11 cellular contexts compared by ENCODE assay signal in genomic region chr2:69438580-69438979, GRCh38. TPM values are rescaled to one million over a fixed set of nuclear protein-coding genes. Genes with fewer than 3 reads are reported as not detected.
DNase-seq lines count a peak whose midpoint lies in the region; ATAC-seq lines count a peak whose summit lies in the region.
"Had no signal": no experiment of that assay in that cellular context is flagged by ENCODE, and none has a peak within 500 bp of the region (broad histone marks: within the 10 kb centered on the region; RNA-seq: fewer than 3 reads in every experiment).

No MANE protein-coding gene starts in this region.

- H3K4me2 ChIP-seq in mesenchymal stem cell (ENCODE audit: low read length, poor library complexity, severe bottlenecking) = no peak overlapping the region

- CTCF ChIA-PET in activated CD8-positive, alpha-beta memory T cell treated with anti-CD3 and anti-CD28 coated beads, Interleukin-2, amount 10 ng/mL, durations not matched to agents 7 days and 5 days (lab: Charles Lee) = interaction anchor here (1.4 to 2.2 kb wide), 3 partner anchors 53 to 175 kb away, joined by 3 to 8 read pairs (median 8); no protein-coding TSS in a partner anchor

- no peaks in the 10 kb centered on the region for H3K27me3 ChIP-seq in mesenchymal stem cell (ENCODE audit: control insufficient read depth in 1 of 2, insufficient read depth in 1 of 2, low read length in 2 of 2)

- H4K91ac ChIP-seq in mesenchymal stem cell (ENCODE audit: low read length) = no peak overlapping the region

- no peaks in the 10 kb centered on the region for H3K9me3 ChIP-seq in mesenchymal stem cell (ENCODE audit: control insufficient read depth, low read length)

- no peak overlapping the region for H2BK120ac ChIP-seq in mesenchymal stem cell (ENCODE audit: low read depth, low read length)

- H2AK5ac ChIP-seq in mesenchymal stem cell (ENCODE audit: low read length, severe bottlenecking) = peak overlapping the region; percentile 7

- H3K14ac ChIP-seq in mesenchymal stem cell (ENCODE audit: low read length in 2 of 2) = no peak overlapping the region

- no peak overlapping the region for H3K23ac ChIP-seq in mesenchymal stem cell (ENCODE audit: low read length in 2 of 2)

- ATAC-seq in activated CD8-positive, alpha-beta memory T cell treated with anti-CD3 and anti-CD28 coated beads, Interleukin-2, amount 10 ng/mL, durations not matched to agents 7 days and 5 days = no peak
- no peak for ATAC-seq in HG02759 (IDR thresholded peaks at IDR 0.05; ENCODE audit: unreplicated experiment)
- ATAC-seq in HG03521 (IDR thresholded peaks at IDR 0.05; ENCODE audit: unreplicated experiment) = no peak

- H3K4me1 Mint-ChIP-seq in activated CD8-positive, alpha-beta memory T cell treated with anti-CD3 and anti-CD28 coated beads, Interleukin-2, amount 10 ng/mL, durations not matched to agents 7 days and 5 days = peaks cover 24% of the 10 kb centered on the region
- H3K4me1 Mint-ChIP-seq in activated naive CD8-positive, alpha-beta T cell treated with anti-CD3 and anti-CD28 coated beads for 36 hours = peaks cover 27% of the 10 kb centered on the region

- WGBS in mesenchymal stem cell = 100% methylated on average over 6 of the region's 6 CpGs

- H3K18ac ChIP-seq in mesenchymal stem cell (ENCODE audit: low read depth in 1 of 2, low read length in 2 of 2) = no peak overlapping the region

- H3K9ac ChIP-seq in mesenchymal stem cell (ENCODE audit: low read length) = peak overlapping the region; percentile 95

- no peak overlapping the region for H3K4me3 Mint-ChIP-seq in activated CD8-positive, alpha-beta memory T cell treated with anti-CD3 and anti-CD28 coated beads, Interleukin-2, amount 10 ng/mL, durations not matched to agents 7 days and 5 days
- no peak overlapping the region for H3K4me3 Mint-ChIP-seq in activated naive CD8-positive, alpha-beta T cell treated with anti-CD3 and anti-CD28 coated beads for 36 hours

- no peak overlapping the region for H2AFZ ChIP-seq in mesenchymal stem cell (ENCODE audit: low read depth, low read length)

- no peak overlapping the region for H3K4me3 ChIP-seq in mesenchymal stem cell (ENCODE audit: insufficient read depth in 1 of 2, low read depth in 1 of 2, low read length in 2 of 2)

- no peak for DNase-seq in activated CD8-positive, alpha-beta memory T cell treated with anti-CD3 and anti-CD28 coated beads, Interleukin-2, amount 10 ng/mL, durations not matched to agents 7 days and 5 days
- no peak for DNase-seq in activated CD8-positive, alpha-beta memory T cell treated with anti-CD3 and anti-CD28 coated beads, Interleukin-2, amount 50 U/mL, for 4 hours
- DNase-seq in activated naive CD8-positive, alpha-beta T cell treated with anti-CD3 and anti-CD28 coated beads for 36 hours = no peak
- DNase-seq in mesenchymal stem cell (no peak), GM03348 (ENCODE audit: low spot score) (no peak)
- DNase-seq: NCI-H2227 treated with DMSO at 0.1 percent for 48 hours; stimulated activated CD4-positive, alpha-beta T cell treated with anti-CD3 and anti-CD28 coated beads, Interleukin-15, amount 100 ng/mL, for 24 hours had no signal

- peaks cover 13% of the 10 kb centered on the region for H3K36me3 Mint-ChIP-seq in activated CD8-positive, alpha-beta memory T cell treated with anti-CD3 and anti-CD28 coated beads, Interleukin-2, amount 10 ng/mL, durations not matched to agents 7 days and 5 days
- H3K36me3 Mint-ChIP-seq in activated naive CD8-positive, alpha-beta T cell treated with anti-CD3 and anti-CD28 coated beads for 36 hours = peaks cover 17% of the 10 kb centered on the region

- H3K27ac Mint-ChIP-seq in activated CD8-positive, alpha-beta memory T cell treated with anti-CD3 and anti-CD28 coated beads, Interleukin-2, amount 10 ng/mL, durations not matched to agents 7 days and 5 days = peak overlapping the region; percentile 28
- peak overlapping the region; percentile 93 for H3K27ac Mint-ChIP-seq in activated naive CD8-positive, alpha-beta T cell treated with anti-CD3 and anti-CD28 coated beads for 36 hours

- no peaks in the 10 kb centered on the region for H3K27me3 Mint-ChIP-seq in activated CD8-positive, alpha-beta memory T cell treated with anti-CD3 and anti-CD28 coated beads, Interleukin-2, amount 10 ng/mL, durations not matched to agents 7 days and 5 days
- no peaks in the 10 kb centered on the region for H3K27me3 Mint-ChIP-seq in activated naive CD8-positive, alpha-beta T cell treated with anti-CD3 and anti-CD28 coated beads for 36 hours
- H3K27me3 Mint-ChIP-seq: stimulated activated naive CD8-positive, alpha-beta T cell treated with anti-CD3 and anti-CD28 coated beads, Interleukin-15, Interleukin-2, amounts not matched to agents 100 ng/mL and 50 ng/mL, for 24 hours had no signal

- no peaks in the 10 kb centered on the region for H3K9me3 Mint-ChIP-seq in activated CD8-positive, alpha-beta memory T cell treated with anti-CD3 and anti-CD28 coated beads, Interleukin-2, amount 10 ng/mL, durations not matched to agents 7 days and 5 days (ENCODE audit: low read depth)
- peaks cover 8% of the 10 kb centered on the region for H3K9me3 Mint-ChIP-seq in activated naive CD8-positive, alpha-beta T cell treated with anti-CD3 and anti-CD28 coated beads for 36 hours

- H2BK12ac ChIP-seq in mesenchymal stem cell (ENCODE audit: low read length in 2 of 2) = peak overlapping the region in 1 of 2 experiments; percentile 37

- no peak overlapping the region for H4K8ac ChIP-seq in mesenchymal stem cell (ENCODE audit: low read length)

- no peak overlapping the region for H3K4ac ChIP-seq in mesenchymal stem cell (ENCODE audit: low read depth in 1 of 2, low read length in 2 of 2)

- H3K27ac ChIP-seq in mesenchymal stem cell (ENCODE audit: low read length, poor library complexity, severe bottlenecking) (no peak overlapping the region), temporal lobe (ENCODE audit: low read depth, low read length) (peak overlapping the region; percentile 100)

- H2BK15ac ChIP-seq in mesenchymal stem cell (ENCODE audit: low read depth, poor library complexity, severe bottlenecking) = no peak overlapping the region

- H2BK5ac ChIP-seq in mesenchymal stem cell (ENCODE audit: low read depth, low read length, poor library complexity, severe bottlenecking) = no peak overlapping the region

- H3K36me3 ChIP-seq in mesenchymal stem cell (ENCODE audit: control insufficient read depth in 1 of 2, insufficient read depth in 2 of 2, low read depth in 1 of 2, low read length in 2 of 2) = no peaks in the 10 kb centered on the region

- H3K4me1 ChIP-seq in mesenchymal stem cell (ENCODE audit: control insufficient read depth, insufficient read depth, low read depth, low read length) = peaks cover 7% of the 10 kb centered on the region

- H3K79me1 ChIP-seq in mesenchymal stem cell (replicated peaks; ENCODE audit: low read length, poor library complexity, severe bottlenecking) = peaks cover 8% of the 10 kb centered on the region

RNA-seq across cellular contexts. Expression of gene NFU1, which starts 1.3 kb away (rescaled TPM):
- total RNA-seq in activated CD8-positive, alpha-beta memory T cell treated with anti-CD3 and anti-CD28 coated beads, Interleukin-2, amount 10 ng/mL, durations not matched to agents 7 days and 5 days = 10 to 100 TPM; 28.5 to 40.9 TPM
- total RNA-seq in activated naive CD8-positive, alpha-beta T cell treated with anti-CD3 and anti-CD28 coated beads for 36 hours = 10 to 100 TPM; 47.4 to 50.9 TPM
- polyA plus RNA-seq in mesenchymal stem cell (2013, experiment 1 of 2) = 107 TPM
- polyA plus RNA-seq in mesenchymal stem cell (2013, experiment 2 of 2) = 109 TPM
- total RNA-seq in temporal lobe = 32.9 TPM

RNA-seq across cellular contexts. Expression of gene GFPT1, which starts 51.6 kb away (rescaled TPM):
- total RNA-seq in activated CD8-positive, alpha-beta memory T cell treated with anti-CD3 and anti-CD28 coated beads, Interleukin-2, amount 10 ng/mL, durations not matched to agents 7 days and 5 days = 10 to 100 TPM; 21.7 to 22.8 TPM
- 10 to 100 TPM; 34.3 to 35.7 TPM for total RNA-seq in activated naive CD8-positive, alpha-beta T cell treated with anti-CD3 and anti-CD28 coated beads for 36 hours
- 49.1 TPM for polyA plus RNA-seq in mesenchymal stem cell (2013, experiment 1 of 2)
- polyA plus RNA-seq in mesenchymal stem cell (2013, experiment 2 of 2) = 47.3 TPM
- total RNA-seq in temporal lobe = 65.6 TPM
